14 cellular contexts compared by ENCODE assay signal in the genomic region with DNA sequence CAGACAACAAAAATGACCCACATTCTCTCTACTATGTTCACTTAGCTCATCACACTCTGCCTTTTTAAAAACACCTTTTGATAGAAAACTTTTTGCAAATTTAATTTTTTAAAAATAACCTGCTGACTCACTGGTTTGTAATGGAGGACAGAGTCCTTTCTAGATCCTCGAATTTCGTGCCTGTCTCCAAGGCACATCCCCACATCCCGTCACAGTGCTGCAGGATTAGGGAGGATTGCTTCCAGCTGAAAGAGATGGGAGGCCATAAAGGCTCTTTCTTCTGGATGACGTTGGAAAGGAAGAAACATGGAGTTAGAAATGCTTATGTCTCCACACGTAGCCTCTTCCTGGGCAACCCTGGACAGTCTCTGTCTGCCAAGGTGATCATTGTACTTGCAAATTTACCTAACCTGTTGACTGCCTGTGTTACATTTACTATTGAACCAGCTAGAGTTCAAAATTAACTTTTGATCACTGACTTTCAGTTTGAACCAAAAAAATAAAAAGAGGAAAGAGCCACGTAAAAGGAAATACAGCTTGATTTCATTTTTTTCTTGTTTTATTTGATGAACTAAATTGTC. TPM values are rescaled to one million over a fixed set of nuclear protein-coding genes. Genes with fewer than 3 reads are reported as not detected.
DNase-seq lines count a peak whose midpoint lies in the region; TF ChIP-seq lines count a peak whose summit lies in the region.
"Had no signal": no experiment of that assay in that cellular context is flagged by ENCODE, and none has a peak within 500 bp of the region (broad histone marks: within the 10 kb centered on the region; RNA-seq: fewer than 3 reads in every experiment).

No MANE protein-coding gene starts in this region.

- peak in 1 of 2 donors; percentile 11 for TF ChIP-seq RAD21 in liver (IDR thresholded peaks at IDR 0.05)

- intact Hi-C loops in colonic mucosa (cut with DNase I), result no loop called here
- intact Hi-C loops in tibial artery (cut with DNase I; ENCODE audit: low total_unique reads), result no loop called here

- H3K27me3 ChIP-seq in HUES64 (ENCODE audit: insufficient read depth, low read length) (no peaks in the 10 kb centered on the region), colonic mucosa (no peaks in the 10 kb centered on the region), liver (ENCODE audit: control insufficient read depth in 4 of 4, insufficient read depth in 4 of 4, low read length in 3 of 4) (no peaks in the 10 kb centered on the region), tibial artery (no peaks in the 10 kb centered on the region), BE2C (no peaks in the 10 kb centered on the region)

- 81% methylated on average over 6 of the region's 6 CpGs for WGBS in HUES64
- WGBS in liver, result 16% methylated on average over 6 of the region's 6 CpGs

- 0 out of 2 replicates have a peak overlapping the region, but pooled peaks have one; percentile 1 for H3K27ac ChIP-seq in HUES64 (ENCODE audit: low read depth, low read length)
- H3K27ac ChIP-seq in colonic mucosa, result peak overlapping the region; percentile 64
- H3K27ac ChIP-seq in liver (ENCODE audit: low read depth in 1 of 2, low read length in 2 of 2), result peak overlapping the region; percentile 90 to 98
- peak overlapping the region; percentile 25 to 44 for H3K27ac ChIP-seq in tibial artery
- H3K27ac ChIP-seq: epithelial cell of prostate had no signal

- in situ Hi-C loops in ACHN (cut with HindIII; ENCODE audit: low pct_ligation_motif_present, low pct_unique_long_range_greater_than_20kb, low sequenced_read_pairs), result no loop called here

- H3K4me3 ChIP-seq in HUES64 (ENCODE audit: low read length), result no peak overlapping the region
- H3K4me3 ChIP-seq in colonic mucosa, result no peak overlapping the region
- peak overlapping the region in 1 of 3 donors; percentile 51 for H3K4me3 ChIP-seq in liver (ENCODE audit: low read depth in 1 of 3, low read length in 3 of 3)
- H3K4me3 ChIP-seq in tibial artery, result no peak overlapping the region
- no peak overlapping the region for H3K4me3 ChIP-seq in BE2C (ENCODE audit: low read depth, low read length)

- H3K4me1 ChIP-seq in HUES64 (ENCODE audit: insufficient read depth, low read length), result peaks cover 22% of the 10 kb centered on the region
- H3K4me1 ChIP-seq in colonic mucosa, result peaks cover 6% of the 10 kb centered on the region
- peaks cover 7 to 55% (median 37%) of the 10 kb centered on the region in 4 donors for H3K4me1 ChIP-seq in liver (ENCODE audit: control insufficient read depth in 4 of 4, insufficient read depth in 4 of 4, low read length in 3 of 4)
- H3K4me1 ChIP-seq in tibial artery, result peaks cover 0 to 25% (median 12%) of the 10 kb centered on the region in 4 donors
- H3K4me1 ChIP-seq in BE2C, result no peaks in the 10 kb centered on the region

- no peak for TF ChIP-seq CTCF in colonic mucosa (IDR thresholded peaks at IDR 0.05)
- no peak for TF ChIP-seq CTCF in liver (IDR thresholded peaks at IDR 0.05; ENCODE audit: low read depth, low read length, missing input control)
- TF ChIP-seq CTCF in tibial artery (IDR thresholded peaks at IDR 0.05), result no peak
- no peak for TF ChIP-seq CTCF in BE2C (IDR thresholded peaks at IDR 0.05; ENCODE audit: low read depth, low read length)

- DNase-seq in colonic mucosa (no peak), tibial artery (no peak), BE2C (no peak), ACHN (no peak), midbrain (lab: John Stamatoyannopoulos, UW) (no peak)
- DNase-seq: activated CD4-positive, alpha-beta T cell treated with anti-CD3 and anti-CD28 coated beads, Interleukin-2, amount 10 ng/mL, durations not matched to agents 7 days and 5 days; Caco-2; NCI-H146; right cardiac atrium; RPMI8226; T-helper 2 cell had no signal

- no peaks in the 10 kb centered on the region for H3K36me3 ChIP-seq in HUES64 (ENCODE audit: insufficient read depth, low read length)
- H3K36me3 ChIP-seq in colonic mucosa, result no peaks in the 10 kb centered on the region
- H3K36me3 ChIP-seq in liver (ENCODE audit: control insufficient read depth in 4 of 4, insufficient read depth in 3 of 4, low read depth in 1 of 4, low read length in 3 of 4), result no peaks in the 10 kb centered on the region
- H3K36me3 ChIP-seq in tibial artery, result peaks cover 0 to 18% (median 0%) of the 10 kb centered on the region in 3 donors
- no peaks in the 10 kb centered on the region for H3K36me3 ChIP-seq in BE2C

- H3K9me3 ChIP-seq in HUES64 (ENCODE audit: insufficient read depth, low read depth, low read length), result no peaks in the 10 kb centered on the region
- H3K9me3 ChIP-seq in colonic mucosa, result no peaks in the 10 kb centered on the region
- H3K9me3 ChIP-seq in liver (ENCODE audit: control insufficient read depth in 4 of 4, low read length in 3 of 4), result no peaks in the 10 kb centered on the region
- H3K9me3 ChIP-seq in tibial artery, result no peaks in the 10 kb centered on the region
- no peaks in the 10 kb centered on the region for H3K9me3 ChIP-seq in BE2C
- H3K9me3 ChIP-seq: Caco-2 had no signal

- H3K9ac ChIP-seq in HUES64 (ENCODE audit: low read depth, low read length) (no peak overlapping the region), colonic mucosa (ENCODE audit: low read depth in 2 of 2, low read length in 2 of 2) (no peak overlapping the region), liver (ENCODE audit: low read depth in 1 of 2, low read length in 2 of 2) (peak overlapping the region; percentile 72 to 89)

TF ChIP-seq in liver, 16 proteins besides CTCF, POLR2A, EP300 and RAD21:
- peak in 1 of 2 donors; percentile 69 for TF ChIP-seq RXRA (IDR thresholded peaks at IDR 0.05)
- TF ChIP-seq FOXA2 (IDR thresholded peaks at IDR 0.05), result peak; percentile 80
- TF ChIP-seq ATF3 (IDR thresholded peaks at IDR 0.05), result no peak
- TF ChIP-seq FOXA1 (IDR thresholded peaks at IDR 0.05), result peak; percentile 79
- TF ChIP-seq NR2F2 (IDR thresholded peaks at IDR 0.05), result no peak
- peak; percentile 43 to 62 for TF ChIP-seq HNF4A (conservative IDR thresholded peaks at IDR 0.05)
- peak; percentile 85 for TF ChIP-seq YY1 (IDR thresholded peaks at IDR 0.05)
- TF ChIP-seq, protein P1, sequence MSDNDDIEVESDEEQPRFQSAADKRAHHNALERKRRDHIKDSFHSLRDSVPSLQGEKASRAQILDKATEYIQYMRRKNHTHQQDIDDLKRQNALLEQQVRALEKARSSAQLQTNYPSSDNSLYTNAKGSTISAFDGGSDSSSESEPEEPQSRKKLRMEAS (IDR thresholded peaks at IDR 0.05), result no peak
- TF ChIP-seq ZBTB33 (IDR thresholded peaks at IDR 0.05), result no peak
- TF ChIP-seq JUND (IDR thresholded peaks at IDR 0.05), result peak in 1 of 2 donors; percentile 37
- peak; percentile 70 for TF ChIP-seq SP1 (IDR thresholded peaks at IDR 0.05)
- no peak for TF ChIP-seq TAF1 (conservative IDR thresholded peaks at IDR 0.05)
- no peak for TF ChIP-seq EGR1 (IDR thresholded peaks at IDR 0.05; ENCODE audit: low read depth in 2 of 2)
- no peak for TF ChIP-seq HNF4G (IDR thresholded peaks at IDR 0.05)
- no peak for TF ChIP-seq GABPA (IDR thresholded peaks at IDR 0.05 in 1 of 2, conservative IDR thresholded peaks at IDR 0.05 in 1 of 2)
- TF ChIP-seq, protein P2, sequence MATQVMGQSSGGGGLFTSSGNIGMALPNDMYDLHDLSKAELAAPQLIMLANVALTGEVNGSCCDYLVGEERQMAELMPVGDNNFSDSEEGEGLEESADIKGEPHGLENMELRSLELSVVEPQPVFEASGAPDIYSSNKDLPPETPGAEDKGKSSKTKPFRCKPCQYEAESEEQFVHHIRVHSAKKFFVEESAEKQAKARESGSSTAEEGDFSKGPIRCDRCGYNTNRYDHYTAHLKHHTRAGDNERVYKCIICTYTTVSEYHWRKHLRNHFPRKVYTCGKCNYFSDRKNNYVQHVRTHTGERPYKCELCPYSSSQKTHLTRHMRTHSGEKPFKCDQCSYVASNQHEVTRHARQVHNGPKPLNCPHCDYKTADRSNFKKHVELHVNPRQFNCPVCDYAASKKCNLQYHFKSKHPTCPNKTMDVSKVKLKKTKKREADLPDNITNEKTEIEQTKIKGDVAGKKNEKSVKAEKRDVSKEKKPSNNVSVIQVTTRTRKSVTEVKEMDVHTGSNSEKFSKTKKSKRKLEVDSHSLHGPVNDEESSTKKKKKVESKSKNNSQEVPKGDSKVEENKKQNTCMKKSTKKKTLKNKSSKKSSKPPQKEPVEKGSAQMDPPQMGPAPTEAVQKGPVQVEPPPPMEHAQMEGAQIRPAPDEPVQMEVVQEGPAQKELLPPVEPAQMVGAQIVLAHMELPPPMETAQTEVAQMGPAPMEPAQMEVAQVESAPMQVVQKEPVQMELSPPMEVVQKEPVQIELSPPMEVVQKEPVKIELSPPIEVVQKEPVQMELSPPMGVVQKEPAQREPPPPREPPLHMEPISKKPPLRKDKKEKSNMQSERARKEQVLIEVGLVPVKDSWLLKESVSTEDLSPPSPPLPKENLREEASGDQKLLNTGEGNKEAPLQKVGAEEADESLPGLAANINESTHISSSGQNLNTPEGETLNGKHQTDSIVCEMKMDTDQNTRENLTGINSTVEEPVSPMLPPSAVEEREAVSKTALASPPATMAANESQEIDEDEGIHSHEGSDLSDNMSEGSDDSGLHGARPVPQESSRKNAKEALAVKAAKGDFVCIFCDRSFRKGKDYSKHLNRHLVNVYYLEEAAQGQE (IDR thresholded peaks at IDR 0.05), result peak; percentile 38

RNA-seq across cellular contexts. Expression of gene VILL, which starts 27.6 kb away (rescaled TPM):
- 2.9 TPM for polyA plus RNA-seq in HUES64 (2013, experiment 1 of 2)
- 2.5 TPM for polyA plus RNA-seq in HUES64 (2013, experiment 2 of 2)
- total RNA-seq in colonic mucosa, result 100 to 1,000 TPM; 155 to 166 TPM
- 1 to 10 TPM; 2.2 to 3.5 TPM for total RNA-seq in liver
- 1 to 10 TPM in 1 of 2 donors, under 1 TPM in 1; 0.88 to 1.1 TPM for polyA plus RNA-seq in liver
- polyA plus RNA-seq in BE2C (2012; ENCODE audit: insufficient read depth, insufficient read length, low read depth), result 12.7 TPM

Comparison
In these comparisons a context has a peak if more than half of its experiments do, and no peak if none do; other contexts are left out.
1. H3K27ac ChIP-seq: peak in every context shown above with its lines; median percentile 94 in liver; 64 in colonic mucosa; 34 in tibial artery; 1 in HUES64.
2. H3K9ac ChIP-seq: peak in liver (2 of 2); none in HUES64 (single experiment) and colonic mucosa (0 of 2).
3. RNA of gene VILL, which starts 27.6 kb away (total RNA-seq): 155 to 166 TPM in colonic mucosa; 2.2 to 3.5 TPM in liver; every median in the first group is over 10 times any median in the second.